8 cellular contexts compared by ENCODE assay signal in genomic region chr14:69614592-69614991, GRCh38. TPM values are rescaled to one million over a fixed set of nuclear protein-coding genes. Genes with fewer than 3 reads are reported as not detected.
DNase-seq lines count a peak whose midpoint lies in the region; ATAC-seq and TF ChIP-seq lines count a peak whose summit lies in the region.

No MANE protein-coding gene starts in this region.

- H3K9ac ChIP-seq in stomach smooth muscle (ENCODE audit: low read length in 2 of 2), result no peak overlapping the region

- peaks cover 29% of the 10 kb centered on the region for H3K4me1 ChIP-seq in right cardiac atrium (ENCODE audit: control insufficient read depth, insufficient read depth, low read length)
- H3K4me1 ChIP-seq in stomach smooth muscle (ENCODE audit: control insufficient read depth, insufficient read depth, low read length), result peaks cover 61% of the 10 kb centered on the region
- H3K4me1 ChIP-seq in foreskin keratinocyte, result peaks cover 37% of the 10 kb centered on the region

- H3K4me3 ChIP-seq in right cardiac atrium (ENCODE audit: low read length) (no peak overlapping the region), stomach smooth muscle (ENCODE audit: low read length in 2 of 2) (peak overlapping the region in 1 of 2 donors; percentile 62)

- intact Hi-C loops in right cardiac atrium (cut with DNase I), result loop anchor here in 1 of 4 donors (5.0 kb wide), 1 partner anchor 98 kb away; no protein-coding TSS in a partner anchor

- H3K27ac ChIP-seq in right cardiac atrium (ENCODE audit: low read length) (peak overlapping the region; percentile 86), stomach smooth muscle (ENCODE audit: low read length) (peak overlapping the region; percentile 60), foreskin keratinocyte (no peak overlapping the region)

- no peaks in the 10 kb centered on the region for H3K27me3 ChIP-seq in right cardiac atrium (ENCODE audit: control insufficient read depth, insufficient read depth)
- H3K27me3 ChIP-seq in stomach smooth muscle (ENCODE audit: control insufficient read depth in 1 of 2, insufficient read depth in 2 of 2, low read length in 2 of 2), result no peaks in the 10 kb centered on the region
- no peaks in the 10 kb centered on the region for H3K27me3 ChIP-seq in foreskin keratinocyte

- no peaks in the 10 kb centered on the region for H3K9me3 ChIP-seq in right cardiac atrium (ENCODE audit: control insufficient read depth, low read length)
- no peaks in the 10 kb centered on the region for H3K9me3 ChIP-seq in stomach smooth muscle (ENCODE audit: control insufficient read depth in 2 of 2, low read length in 2 of 2)

- no peak for TF ChIP-seq CTCF in foreskin keratinocyte (conservative IDR thresholded peaks at IDR 0.05)

- H3K36me3 ChIP-seq in stomach smooth muscle (ENCODE audit: control insufficient read depth in 2 of 2, insufficient read depth in 2 of 2, low read length in 2 of 2), result no peaks in the 10 kb centered on the region

- ATAC-seq in right cardiac atrium, result no peak
- no peak for ATAC-seq in foreskin keratinocyte

- 45% methylated on average over 2 of the region's 2 CpGs for WGBS in right cardiac atrium

- peak; percentile 22 for DNase-seq in NCI-H2227 treated with DMSO at 0.1 percent for 48 hours (lab: John Stamatoyannopoulos, UW)
- DNase-seq in NCI-H2227 (lab: John Stamatoyannopoulos, UW; ENCODE audit: unreplicated experiment), result no peak
- DNase-seq in SKM-1 treated with dmso at 0.1 percent for 144 hours (lab: John Stamatoyannopoulos, UW; ENCODE audit: unreplicated experiment), result peak; percentile 82
- peak in 1 of 3 donors; percentile 31 for DNase-seq in right cardiac atrium
- DNase-seq in stimulated activated CD4-positive, alpha-beta T cell treated with anti-CD3 and anti-CD28 coated beads, Interleukin-15, amount 100 ng/mL, for 24 hours, result no peak
- DNase-seq in foreskin keratinocyte, result no peak
- no peak for DNase-seq in NCI-H82 (lab: John Stamatoyannopoulos, UW)

RNA-seq across cellular contexts. Expression of gene SUSD6, which starts 3.2 kb away (rescaled TPM):
- total RNA-seq in right cardiac atrium (10 to 100 TPM; 16.5 to 25.9 (median 22.1) TPM), foreskin keratinocyte (14.5 and 17.4 TPM in 2 replicates)
- polyA plus RNA-seq in right cardiac atrium (9.1 TPM), foreskin keratinocyte (5.4 and 5.9 TPM in 2 replicates)

RNA-seq across cellular contexts. Expression of gene CCDC177, which starts 39.9 kb away (rescaled TPM):
- total RNA-seq in right cardiac atrium (not detected), foreskin keratinocyte (not detected in 2 replicates)
- polyA plus RNA-seq in right cardiac atrium (not detected), foreskin keratinocyte (not detected in 2 replicates)

Comparison
In these comparisons a context has a peak if more than half of its experiments do, and no peak if none do; other contexts are left out.
1. DNase-seq: peak in NCI-H2227 treated with DMSO at 0.1 percent for 48 hours (single experiment) and SKM-1 treated with dmso at 0.1 percent for 144 hours (single experiment); none in NCI-H2227 (single experiment), stimulated activated CD4-positive, alpha-beta T cell treated with anti-CD3 and anti-CD28 coated beads, Interleukin-15, amount 100 ng/mL, for 24 hours (single experiment), foreskin keratinocyte (0 of 2) and NCI-H82 (single experiment).